9 cellular contexts compared by ENCODE assay signal in genomic region chr9:72952914-72953313, GRCh38. TPM values are rescaled to one million over a fixed set of nuclear protein-coding genes. Genes with fewer than 3 reads are reported as not detected.
DNase-seq lines count a peak whose midpoint lies in the region; ATAC-seq and TF ChIP-seq lines count a peak whose summit lies in the region.
"Had no signal": no experiment of that assay in that cellular context is flagged by ENCODE, and none has a peak within 500 bp of the region (broad histone marks: within the 10 kb centered on the region; RNA-seq: fewer than 3 reads in every experiment).

ALDH1A1 (minus strand) TSS chr9:72953053; CDS start chr9:72953000, 53 bp downstream.

- peak within 1 kb of the TSS; percentile 53 for H3K4me3 ChIP-seq in fibroblast of villous mesenchyme (ENCODE audit: low read depth, low read length)

- ATAC-seq in HG03039 (IDR thresholded peaks at IDR 0.05; ENCODE audit: unreplicated experiment) (no peak), HG03135 (IDR thresholded peaks at IDR 0.05; ENCODE audit: unreplicated experiment) (no peak)

- DNase-seq in Caki2 (ENCODE audit: low read depth) (peak; percentile 76), NCI-H774 (lab: John Stamatoyannopoulos, UW) (peak; percentile 69), fibroblast of villous mesenchyme (ENCODE audit: low read depth) (peak; percentile 42), pons (ENCODE audit: low spot score) (peak; percentile 29), SK-N-DZ (ENCODE audit: low spot score) (no peak), HUDEP-2 (lab: John Stamatoyannopoulos, UW; ENCODE audit: unreplicated experiment in 76 of 76) (no peak)
- DNase-seq: IMR-90 had no signal

- in situ Hi-C loops in Caki2 (cut with HindIII; ENCODE audit: low pct_unique_long_range_greater_than_20kb, low sequenced_read_pairs): loop anchor here (25.0 kb wide), 1 partner anchor 91 kb away; no protein-coding TSS in a partner anchor

- TF ChIP-seq CTCF in fibroblast of villous mesenchyme (IDR thresholded peaks at IDR 0.05; ENCODE audit: insufficient read depth, low read depth, low read length): no peak

RNA-seq across cellular contexts. Expression of gene ALDH1A1, which starts in this region (rescaled TPM):
- total RNA-seq in Caki2 (2014; rRNA removed; shearing (Covaris generic); ENCODE audit: low replicate concordance): 936 and 953 TPM in 2 replicates
- total RNA-seq in fibroblast of villous mesenchyme: 161 and 450 TPM in 2 replicates
- polyA plus RNA-seq in SK-N-DZ (2014; cell fraction: cytosol; rRNA removed): 0.49 TPM in 1 of 2 replicates, not detected in the other
- not detected in 2 replicates for polyA plus RNA-seq in SK-N-DZ (2014; cell fraction: nucleus; rRNA removed)
- total RNA-seq: IMR-90 had no signal
- polyA plus RNA-seq: IMR-90 had no signal

Comparison
In these comparisons a context has a peak if more than half of its experiments do, and no peak if none do; other contexts are left out.
1. DNase-seq: peak in Caki2 (single experiment), NCI-H774 (single experiment), fibroblast of villous mesenchyme (single experiment) and pons (single experiment); none in SK-N-DZ (single experiment) and HUDEP-2 (0 of 76).